8 cellular contexts compared by ENCODE assay signal in the genomic region with DNA sequence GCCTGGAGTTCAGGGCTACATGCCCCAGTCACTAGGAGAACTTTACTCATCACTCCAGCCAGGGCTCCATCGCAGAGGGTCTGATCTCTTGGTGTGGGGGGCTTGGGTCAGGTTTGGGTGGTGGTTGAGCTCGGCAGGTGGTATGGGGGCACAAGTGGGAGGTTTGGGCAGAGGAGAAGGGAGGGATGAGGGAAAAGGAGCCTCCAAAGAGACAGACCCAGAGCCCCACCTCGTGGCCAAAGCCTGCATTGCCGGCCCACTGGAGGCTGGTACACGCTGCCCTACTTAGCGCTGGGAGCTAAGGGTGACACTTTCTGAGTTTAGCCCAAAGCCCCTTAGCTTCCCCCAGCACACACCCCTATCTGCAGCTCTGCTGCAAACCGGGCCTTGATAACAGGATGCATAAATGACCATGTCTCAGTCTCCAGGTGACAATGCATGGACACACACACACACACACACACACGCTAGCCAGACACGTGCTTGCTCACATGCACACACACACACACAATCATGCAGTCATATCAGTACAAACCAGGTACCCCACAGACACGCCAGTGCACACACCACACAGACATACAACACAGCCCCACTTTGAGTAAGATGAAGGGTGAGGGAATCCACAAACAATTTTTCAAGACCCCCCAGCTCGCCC. TPM values are rescaled to one million over a fixed set of nuclear protein-coding genes. Genes with fewer than 3 reads are reported as not detected.
DNase-seq lines count a peak whose midpoint lies in the region; ATAC-seq and TF ChIP-seq lines count a peak whose summit lies in the region.

No MANE protein-coding gene starts in this region.

- in situ Hi-C loops in Caki2 (cut with HindIII; ENCODE audit: low pct_unique_long_range_greater_than_20kb, low sequenced_read_pairs) (no loop called here), SK-MEL-5 (cut with HindIII; ENCODE audit: low pct_unique_long_range_greater_than_20kb, low sequenced_read_pairs) (no loop called here)

- peak; percentile 66 for DNase-seq in Caki2 (ENCODE audit: low read depth)
- peak; percentile 84 for DNase-seq in HK-2 (ENCODE audit: unreplicated experiment)
- peak; percentile 72 for DNase-seq in SK-MEL-5 (ENCODE audit: low read depth, low spot score)
- DNase-seq in activated naive CD4-positive, alpha-beta T cell treated with anti-CD3 and anti-CD28 coated beads, Interleukin-2, amount 50 U/mL, for 72 hours (ENCODE audit: low spot score in 2 of 2), result peak; percentile 71 to 90
- DNase-seq in cardiac muscle cell (ENCODE audit: low read depth in 1 of 2, low spot score in 1 of 2), result peak; percentile 68 to 80
- DNase-seq in putamen (ENCODE audit: low spot score), result peak; percentile 78

- H3K27ac Mint-ChIP-seq in activated naive CD4-positive, alpha-beta T cell treated with anti-CD3 and anti-CD28 coated beads, Interleukin-2, amount 50 U/mL, for 72 hours, result peak overlapping the region in 1 of 2 donors; percentile 41

- no peaks in the 10 kb centered on the region for H3K36me3 ChIP-seq in cardiac muscle cell

- H3K9me3 Mint-ChIP-seq in activated naive CD4-positive, alpha-beta T cell treated with anti-CD3 and anti-CD28 coated beads, Interleukin-2, amount 50 U/mL, for 72 hours, result no peaks in the 10 kb centered on the region

- H3K36me3 Mint-ChIP-seq in activated naive CD4-positive, alpha-beta T cell treated with anti-CD3 and anti-CD28 coated beads, Interleukin-2, amount 50 U/mL, for 72 hours, result no peaks in the 10 kb centered on the region

- no peaks in the 10 kb centered on the region for H3K9me3 ChIP-seq in cardiac muscle cell (ENCODE audit: low read depth)

- TF ChIP-seq CTCF in cardiac muscle cell (IDR thresholded peaks at IDR 0.05; ENCODE audit: low read depth, low read length), result peak; percentile 97

- no peak overlapping the region for H3K4me3 ChIP-seq in cardiac muscle cell

- H3K4me1 ChIP-seq in cardiac muscle cell (ENCODE audit: low read depth), result peaks cover 14% of the 10 kb centered on the region

- peak; percentile 33 to 40 for ATAC-seq in activated naive CD4-positive, alpha-beta T cell treated with anti-CD3 and anti-CD28 coated beads, Interleukin-2, amount 50 U/mL, for 72 hours
- ATAC-seq in HG03045 (IDR thresholded peaks at IDR 0.05; ENCODE audit: unreplicated experiment) (no peak), HG03571 (IDR thresholded peaks at IDR 0.05; ENCODE audit: unreplicated experiment) (no peak)

- H3K27ac ChIP-seq in cardiac muscle cell, result no peak overlapping the region

- H3K27me3 ChIP-seq in cardiac muscle cell, result peaks cover 20% of the 10 kb centered on the region

RNA-seq across cellular contexts. Expression of a gene that starts 14.7 kb away (rescaled TPM):
- 35.5 and 37.2 TPM in 2 replicates for total RNA-seq in Caki2 (2014; rRNA removed; shearing (Covaris generic); ENCODE audit: low replicate concordance)
- total RNA-seq in SK-MEL-5 (2014; rRNA removed; shearing (Covaris generic)), result 37.1 and 41.0 TPM in 2 replicates
- 54.4 and 60.9 TPM in 2 replicates for polyA plus RNA-seq in SK-MEL-5 (2015; cell fraction: cytosol; rRNA removed)
- 89.4 and 107 TPM in 2 replicates for polyA plus RNA-seq in SK-MEL-5 (2015; cell fraction: nucleus; rRNA removed)
- 10 to 100 TPM in 1 of 2 donors, 1 to 10 TPM in 1; 6.8 to 19.2 TPM for total RNA-seq in activated naive CD4-positive, alpha-beta T cell treated with anti-CD3 and anti-CD28 coated beads, Interleukin-2, amount 50 U/mL, for 72 hours
- total RNA-seq in cardiac muscle cell, result 156 and 168 TPM in 2 replicates
- polyA plus RNA-seq in cardiac muscle cell, result 128 and 129 TPM in 2 replicates

RNA-seq across cellular contexts. Expression of a gene that starts 16.6 kb away (rescaled TPM):
- 0.51 and 5.3 TPM in 2 replicates for total RNA-seq in Caki2 (2014; rRNA removed; shearing (Covaris generic); ENCODE audit: low replicate concordance)
- total RNA-seq in SK-MEL-5 (2014; rRNA removed; shearing (Covaris generic)), result 0.74 and 1.5 TPM in 2 replicates
- 0.98 and 1.5 TPM in 2 replicates for polyA plus RNA-seq in SK-MEL-5 (2015; cell fraction: cytosol; rRNA removed)
- 2.0 and 6.2 TPM in 2 replicates for polyA plus RNA-seq in SK-MEL-5 (2015; cell fraction: nucleus; rRNA removed)
- 1 to 10 TPM in 1 of 2 donors, under 1 TPM in 1; 0.80 to 1.3 TPM for total RNA-seq in activated naive CD4-positive, alpha-beta T cell treated with anti-CD3 and anti-CD28 coated beads, Interleukin-2, amount 50 U/mL, for 72 hours
- total RNA-seq in cardiac muscle cell, result 1.3 and 4.5 TPM in 2 replicates
- 2.4 and 7.7 TPM in 2 replicates for polyA plus RNA-seq in cardiac muscle cell

RNA-seq across cellular contexts. Expression of a gene that starts 16.7 kb away (rescaled TPM):
- total RNA-seq in Caki2 (2014; rRNA removed; shearing (Covaris generic); ENCODE audit: low replicate concordance), result 46.5 and 48.4 TPM in 2 replicates
- 66.8 and 76.9 TPM in 2 replicates for total RNA-seq in SK-MEL-5 (2014; rRNA removed; shearing (Covaris generic))
- polyA plus RNA-seq in SK-MEL-5 (2015; cell fraction: cytosol; rRNA removed), result 47.4 and 52.3 TPM in 2 replicates
- polyA plus RNA-seq in SK-MEL-5 (2015; cell fraction: nucleus; rRNA removed), result 148 and 158 TPM in 2 replicates
- 10 to 100 TPM; 36.9 to 43.9 TPM for total RNA-seq in activated naive CD4-positive, alpha-beta T cell treated with anti-CD3 and anti-CD28 coated beads, Interleukin-2, amount 50 U/mL, for 72 hours
- total RNA-seq in cardiac muscle cell, result 32.7 and 37.8 TPM in 2 replicates
- polyA plus RNA-seq in cardiac muscle cell, result 23.3 and 23.4 TPM in 2 replicates

RNA-seq across cellular contexts. Expression of a gene that starts 27.0 kb away (rescaled TPM):
- 5.2 and 10.7 TPM in 2 replicates for total RNA-seq in Caki2 (2014; rRNA removed; shearing (Covaris generic); ENCODE audit: low replicate concordance)
- total RNA-seq in SK-MEL-5 (2014; rRNA removed; shearing (Covaris generic)), result 14.7 and 14.8 TPM in 2 replicates
- 25.0 and 30.5 TPM in 2 replicates for polyA plus RNA-seq in SK-MEL-5 (2015; cell fraction: cytosol; rRNA removed)
- polyA plus RNA-seq in SK-MEL-5 (2015; cell fraction: nucleus; rRNA removed), result 17.7 and 26.1 TPM in 2 replicates
- 10 to 100 TPM; 11.6 to 17.0 TPM for total RNA-seq in activated naive CD4-positive, alpha-beta T cell treated with anti-CD3 and anti-CD28 coated beads, Interleukin-2, amount 50 U/mL, for 72 hours
- 6.1 and 7.6 TPM in 2 replicates for total RNA-seq in cardiac muscle cell
- polyA plus RNA-seq in cardiac muscle cell, result 6.9 and 12.3 TPM in 2 replicates

RNA-seq across cellular contexts. Expression of a gene that starts 27.1 kb away (rescaled TPM):
- 123 and 128 TPM in 2 replicates for total RNA-seq in Caki2 (2014; rRNA removed; shearing (Covaris generic); ENCODE audit: low replicate concordance)
- 46.3 and 52.9 TPM in 2 replicates for total RNA-seq in SK-MEL-5 (2014; rRNA removed; shearing (Covaris generic))
- 58.9 and 63.7 TPM in 2 replicates for polyA plus RNA-seq in SK-MEL-5 (2015; cell fraction: cytosol; rRNA removed)
- polyA plus RNA-seq in SK-MEL-5 (2015; cell fraction: nucleus; rRNA removed), result 70.1 and 79.9 TPM in 2 replicates
- total RNA-seq in activated naive CD4-positive, alpha-beta T cell treated with anti-CD3 and anti-CD28 coated beads, Interleukin-2, amount 50 U/mL, for 72 hours, result 10 to 100 TPM; 42.4 to 53.3 TPM
- 91.8 and 114 TPM in 2 replicates for total RNA-seq in cardiac muscle cell
- 128 and 131 TPM in 2 replicates for polyA plus RNA-seq in cardiac muscle cell

Comparison
In these comparisons a context has a peak if more than half of its experiments do, and no peak if none do; other contexts are left out.
1. ATAC-seq: peak in activated naive CD4-positive, alpha-beta T cell treated with anti-CD3 and anti-CD28 coated beads, Interleukin-2, amount 50 U/mL, for 72 hours (2 of 2); none in HG03045 (single experiment) and HG03571 (single experiment).
2. Peak in every context shown above with its lines, with median percentiles within 50 percentile points of each other: DNase-seq.